ENCODE assay signal across 8 cellular contexts in the genomic region with DNA sequence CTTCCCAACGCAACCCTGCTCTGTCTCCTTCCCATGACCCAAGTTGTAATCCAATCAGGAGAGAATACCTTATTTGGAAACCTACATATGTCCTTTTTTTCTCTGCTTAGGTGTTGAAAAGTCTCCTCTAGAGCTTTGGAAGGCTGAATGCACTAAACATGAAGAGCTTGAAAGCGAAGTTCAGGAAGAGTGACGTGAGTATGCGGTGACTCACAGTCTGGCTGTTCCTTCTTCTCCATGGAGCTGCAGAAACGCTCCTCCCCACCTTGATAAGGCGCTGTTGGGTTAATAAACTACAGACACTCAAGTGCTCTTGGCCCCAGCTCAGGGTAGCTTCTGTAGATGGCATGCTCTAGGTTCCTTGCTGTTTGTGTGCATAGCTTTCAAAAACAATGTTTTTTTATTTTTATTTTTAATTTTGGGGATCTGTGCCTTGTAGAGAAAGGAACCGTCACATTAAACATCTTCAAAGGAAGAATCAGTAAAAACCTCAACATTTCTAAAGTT. TPM values are rescaled to one million over a fixed set of nuclear protein-coding genes. Genes with fewer than 3 reads are reported as not detected.
A peak's percentile ranks its signal among the peaks of the same experiment; 100 is the strongest.
DNase-seq lines count a peak whose midpoint lies in the region; ATAC-seq, FAIRE-seq and TF ChIP-seq lines count a peak whose summit lies in the region.

No MANE protein-coding gene starts in this region.

- H3K27ac ChIP-seq in astrocyte (ENCODE audit: low read depth, low read length) (peak overlapping the region; percentile 99), thoracic aorta (peak overlapping the region; percentile 62 to 70), spleen (peak overlapping the region in 2 of 8 donors; percentile 19 to 39)

- H2AFZ ChIP-seq in astrocyte (ENCODE audit: low read depth, low read length), result no peak overlapping the region

- H3K4me1 Mint-ChIP-seq in astrocyte (ENCODE audit: low read depth, unreplicated experiment), result peaks cover 69% of the 10 kb centered on the region

- H3K27ac Mint-ChIP-seq in astrocyte (ENCODE audit: unreplicated experiment), result peak overlapping the region; percentile 92

- H3K9me3 ChIP-seq in astrocyte (ENCODE audit: insufficient read depth, low read depth, low read length) (no peaks in the 10 kb centered on the region), thoracic aorta (no peaks in the 10 kb centered on the region), spleen (no peaks in the 10 kb centered on the region)

- no peak for TF ChIP-seq POLR2A in spleen (IDR thresholded peaks at IDR 0.05)

- H3K36me3 ChIP-seq in astrocyte (ENCODE audit: insufficient read depth, low read length) (peaks cover 28% of the 10 kb centered on the region), thoracic aorta (no peaks in the 10 kb centered on the region), spleen (peaks cover 0 to 17% (median 0%) of the 10 kb centered on the region in 6 donors)

- peak; percentile 96 for FAIRE-seq in astrocyte (lab: Jason Lieb, UNC)

- no peaks in the 10 kb centered on the region for H3K9me3 Mint-ChIP-seq in astrocyte (ENCODE audit: unreplicated experiment)

- peak overlapping the region; percentile 80 for H3K4me2 ChIP-seq in astrocyte (ENCODE audit: low read length)

- H3K27me3 Mint-ChIP-seq in astrocyte (ENCODE audit: low read depth, unreplicated experiment), result no peaks in the 10 kb centered on the region

- H3K36me3 Mint-ChIP-seq in astrocyte (ENCODE audit: low read depth, unreplicated experiment), result peaks cover 18% of the 10 kb centered on the region

- H3K4me1 ChIP-seq in astrocyte (ENCODE audit: insufficient read depth, low read length) (peaks cover 66% of the 10 kb centered on the region), thoracic aorta (ENCODE audit: control insufficient read depth in 1 of 2, low read depth in 2 of 2) (peaks cover 42 to 91% of the 10 kb centered on the region in 2 donors), spleen (peaks cover 0 to 32% (median 13%) of the 10 kb centered on the region in 6 donors)

- peak; percentile 68 for ATAC-seq in thoracic aorta (ENCODE audit: insufficient number of reproducible peaks, low FRiP score, low read depth)

- DNase-seq in HT1080 (ENCODE audit: low read depth), result peak; percentile 96
- peak; percentile 100 for DNase-seq in astrocyte (ENCODE audit: low read depth)
- DNase-seq in inferior parietal cortex (ENCODE audit: extremely low spot score), result peak; percentile 47
- peak; percentile 57 for DNase-seq in thoracic aorta (ENCODE audit: low spot score)
- DNase-seq in NCI-H1092 (lab: John Stamatoyannopoulos, UW), result no peak
- no peak for DNase-seq in stimulated activated CD8-positive, alpha-beta memory T cell treated with anti-CD3 and anti-CD28 coated beads, Interleukin-4, amount 100 ng/mL, for 48 hours
- no peak for DNase-seq in activated T-cell treated with anti-CD3 and anti-CD28 coated beads for 4 hours
- DNase-seq in spleen, result no peak

- H3K4me3 Mint-ChIP-seq in astrocyte (ENCODE audit: unreplicated experiment), result peak overlapping the region; percentile 48

- TF ChIP-seq CTCF in astrocyte (IDR thresholded peaks at IDR 0.05; ENCODE audit: insufficient read depth, low read depth, low read length) (peak; percentile 9), thoracic aorta (IDR thresholded peaks at IDR 0.05) (no peak), spleen (IDR thresholded peaks at IDR 0.05 in 8 of 11, conservative IDR thresholded peaks at IDR 0.05 in 3 of 11) (no peak)

- whole genome bisulfite sequencing in spleen, 5 donors, result 42 to 61% (median 53%) methylated on average over 7 of the region's 7 CpGs

- H4K20me1 ChIP-seq in astrocyte (ENCODE audit: insufficient read depth, low read length), result peaks cover 11% of the 10 kb centered on the region

- peak overlapping the region; percentile 75 for H3K9ac ChIP-seq in astrocyte (ENCODE audit: low read length)

- H3K79me2 ChIP-seq in astrocyte (ENCODE audit: insufficient read depth, low read length), result peaks cover 94% of the 10 kb centered on the region

- H3K27me3 ChIP-seq in astrocyte (ENCODE audit: insufficient read depth, low read length), result no peaks in the 10 kb centered on the region
- no peaks in the 10 kb centered on the region for H3K27me3 ChIP-seq in thoracic aorta (replicated peaks; ENCODE audit: insufficient read depth)
- no peaks in the 10 kb centered on the region for H3K27me3 ChIP-seq in spleen (replicated peaks in 1 of 7)

- H3K4me3 ChIP-seq in astrocyte (ENCODE audit: insufficient read depth, low read depth, low read length) (peak overlapping the region; percentile 38), thoracic aorta (no peak overlapping the region), spleen (no peak overlapping the region)

- intact Hi-C loops in spleen (cut with DNase I; ENCODE audit: low total_unique reads), result no loop called here

RNA-seq across cellular contexts. Expression of a gene that starts 30.7 kb away (rescaled TPM):
- total RNA-seq in HT1080 (2014; rRNA removed; shearing (Covaris generic)), result 48.4 and 57.3 TPM in 2 replicates
- 99.5 and 135 TPM in 2 replicates for polyA plus RNA-seq in HT1080 (2015; cell fraction: cytosol; rRNA removed)
- polyA plus RNA-seq in HT1080 (2015; cell fraction: nucleus; rRNA removed), result 113 and 114 TPM in 2 replicates
- total RNA-seq in astrocyte (307 and 315 TPM in 2 replicates), thoracic aorta (10 to 100 TPM; 70.7 to 80.1 TPM), spleen (100 to 1,000 TPM in 6 of 7 donors, 10 to 100 TPM in 1; 88.9 to 217 (median 135) TPM)
- 10 to 100 TPM; 14.2 to 36.3 (median 18.3) TPM for polyA plus RNA-seq in spleen

Comparison
In these comparisons a context has a peak if more than half of its experiments do, and no peak if none do; other contexts are left out.
1. DNase-seq: peak in HT1080 (single experiment), astrocyte (single experiment), inferior parietal cortex (single experiment) and thoracic aorta (single experiment); none in NCI-H1092 (single experiment), stimulated activated CD8-positive, alpha-beta memory T cell treated with anti-CD3 and anti-CD28 coated beads, Interleukin-4, amount 100 ng/mL, for 48 hours (single experiment), activated T-cell treated with anti-CD3 and anti-CD28 coated beads for 4 hours (single experiment) and spleen (single experiment).